14 cellular contexts compared by ENCODE assay signal in genomic region chr17:30377574-30377973, GRCh38. TPM values are rescaled to one million over a fixed set of nuclear protein-coding genes. Genes with fewer than 3 reads are reported as not detected.
A peak's percentile ranks its signal among the peaks of the same experiment; 100 is the strongest.
DNase-seq lines count a peak whose midpoint lies in the region; ATAC-seq, FAIRE-seq and TF ChIP-seq lines count a peak whose summit lies in the region.
"Had no signal": no experiment of that assay in that cellular context is flagged by ENCODE, and none has a peak within 500 bp of the region (broad histone marks: within the 10 kb centered on the region; RNA-seq: fewer than 3 reads in every experiment).

No MANE protein-coding gene starts in this region.

- DNase-seq in astrocyte (ENCODE audit: low read depth), result no peak
- no peak for DNase-seq in natural killer cell
- DNase-seq in gastrocnemius medialis, result no peak
- DNase-seq in NAMALWA (ENCODE audit: low spot score), result no peak
- DNase-seq in RCC 7860 (ENCODE audit: low spot score), result no peak
- DNase-seq in left lung, result no peak
- DNase-seq: Right ventricle myocardium superior, small intestine had no signal

- H3K9ac ChIP-seq in BLaER1 (no peak overlapping the region), astrocyte (ENCODE audit: low read length) (no peak overlapping the region)

- H3K4me1 ChIP-seq in BLaER1, result peaks cover 41% of the 10 kb centered on the region
- H3K4me1 ChIP-seq in HEK293 (ENCODE audit: control insufficient read depth, insufficient read depth, low read length), result peaks cover 31% of the 10 kb centered on the region
- H3K4me1 ChIP-seq in astrocyte (ENCODE audit: insufficient read depth, low read length), result peaks cover 17% of the 10 kb centered on the region
- peaks cover 28 to 32% of the 10 kb centered on the region in 2 donors for H3K4me1 ChIP-seq in gastrocnemius medialis
- H3K4me1 ChIP-seq in left lung, result peaks cover 4 to 50% of the 10 kb centered on the region in 2 donors
- H3K4me1 ChIP-seq: uterus had no signal

- H3K4me1 Mint-ChIP-seq in astrocyte (ENCODE audit: low read depth, unreplicated experiment) (peaks cover 35% of the 10 kb centered on the region), natural killer cell (peaks cover 47 to 55% of the 10 kb centered on the region in 2 donors)

- H3K36me3 ChIP-seq in BLaER1 (no peaks in the 10 kb centered on the region), HEK293 (ENCODE audit: control insufficient read depth in 2 of 2, insufficient read depth in 1 of 2, low read length in 2 of 2) (peaks cover 0 to 3% of the 10 kb centered on the region in 2 experiments; a peak in 2 of 3 replicates), astrocyte (ENCODE audit: insufficient read depth, low read length) (no peaks in the 10 kb centered on the region), gastrocnemius medialis (no peaks in the 10 kb centered on the region), left lung (no peaks in the 10 kb centered on the region)
- H3K36me3 ChIP-seq: uterus had no signal

- H3K36me3 Mint-ChIP-seq in astrocyte (ENCODE audit: low read depth, unreplicated experiment) (no peaks in the 10 kb centered on the region), natural killer cell (no peaks in the 10 kb centered on the region)

- H3K27ac Mint-ChIP-seq in astrocyte (ENCODE audit: unreplicated experiment) (peak overlapping the region; percentile 2), natural killer cell (peak overlapping the region; percentile 83 to 93)

- H3K4me2 ChIP-seq in BLaER1 (peak overlapping the region; percentile 55; the same call in 1 of the 2 replicates), astrocyte (ENCODE audit: low read length) (no peak overlapping the region)

- H2AFZ ChIP-seq in astrocyte (ENCODE audit: low read depth, low read length), result no peak overlapping the region

- H3K4me3 Mint-ChIP-seq in astrocyte (ENCODE audit: unreplicated experiment) (no peak overlapping the region), natural killer cell (peak overlapping the region; percentile 93)

- ATAC-seq in natural killer cell (no peak), gastrocnemius medialis (no peak), left lung (no peak)
- ATAC-seq: HCT116, mucosa of descending colon had no signal

- H4K20me1 ChIP-seq in BLaER1 (peaks cover 35% of the 10 kb centered on the region), astrocyte (ENCODE audit: insufficient read depth, low read length) (peaks cover 20% of the 10 kb centered on the region)

- H3K27ac ChIP-seq in BLaER1, result no peak overlapping the region
- peak overlapping the region; percentile 85 for H3K27ac ChIP-seq in HEK293 (ENCODE audit: extremely low read depth, low read depth, low read length)
- no peak overlapping the region for H3K27ac ChIP-seq in astrocyte (ENCODE audit: low read depth, low read length)
- no peak overlapping the region for H3K27ac ChIP-seq in gastrocnemius medialis
- peak overlapping the region in 1 of 2 donors; percentile 93 for H3K27ac ChIP-seq in left lung

- TF ChIP-seq POLR2A in gastrocnemius medialis (IDR thresholded peaks at IDR 0.05), result no peak

- H3K79me2 ChIP-seq in astrocyte (ENCODE audit: insufficient read depth, low read length), result peaks cover 34% of the 10 kb centered on the region

- H3K4me3 ChIP-seq in BLaER1 (no peak overlapping the region), HEK293 (ENCODE audit: low read depth, low read length) (no peak overlapping the region), astrocyte (ENCODE audit: insufficient read depth, low read depth, low read length) (no peak overlapping the region), gastrocnemius medialis (peak overlapping the region in 1 of 4 donors; percentile 83), left lung (peak overlapping the region in 1 of 2 donors; percentile 97)
- H3K4me3 ChIP-seq: mucosa of descending colon had no signal

- H3K27me3 ChIP-seq in BLaER1, result peaks cover 36% of the 10 kb centered on the region
- no peaks in the 10 kb centered on the region for H3K27me3 ChIP-seq in astrocyte (ENCODE audit: insufficient read depth, low read length)
- H3K27me3 ChIP-seq in gastrocnemius medialis, result no peaks in the 10 kb centered on the region
- no peaks in the 10 kb centered on the region for H3K27me3 ChIP-seq in left lung
- H3K27me3 ChIP-seq: uterus had no signal

- in situ Hi-C loops in gastrocnemius medialis (cut with MboI; ENCODE audit: low sequenced_read_pairs in 4 of 4), result no loop called here

- POLR2A ChIA-PET in HEK293 (lab: Yijun Ruan, JAX), result no interaction called here

- H3K9me3 Mint-ChIP-seq in astrocyte (ENCODE audit: unreplicated experiment) (no peaks in the 10 kb centered on the region), natural killer cell (no peaks in the 10 kb centered on the region)

- no peaks in the 10 kb centered on the region for H3K27me3 Mint-ChIP-seq in astrocyte (ENCODE audit: low read depth, unreplicated experiment)
- peaks cover 0 to 6% of the 10 kb centered on the region in 2 donors for H3K27me3 Mint-ChIP-seq in natural killer cell (ENCODE audit: low read depth in 2 of 2)

- FAIRE-seq in astrocyte (lab: Jason Lieb, UNC), result no peak
- FAIRE-seq in RCC 7860 (lab: Jason Lieb, UNC), result no peak
- FAIRE-seq: small intestine had no signal

- TF ChIP-seq CTCF in HEK293 (tag by site-specific recombination; IDR thresholded peaks at IDR 0.05), result no peak
- no peak for TF ChIP-seq CTCF in astrocyte (IDR thresholded peaks at IDR 0.05; ENCODE audit: insufficient read depth, low read depth, low read length)
- TF ChIP-seq CTCF in natural killer cell (IDR thresholded peaks at IDR 0.05), result no peak
- no peak for TF ChIP-seq CTCF in gastrocnemius medialis (IDR thresholded peaks at IDR 0.05 in 4 of 5, conservative IDR thresholded peaks at IDR 0.05 in 1 of 5)
- TF ChIP-seq CTCF in left lung (IDR thresholded peaks at IDR 0.05), result no peak

- CTCF ChIA-PET in HEK293 (lab: Yijun Ruan, JAX), result interaction anchor here (1.1 to 2.1 kb wide), 2 partner anchors 37 to 41 kb away, joined by 5 to 11 read pairs; no protein-coding TSS in a partner anchor

- H3K9me3 ChIP-seq in BLaER1 (no peaks in the 10 kb centered on the region), HEK293 (ENCODE audit: control insufficient read depth, insufficient read depth, low read depth, low read length) (no peaks in the 10 kb centered on the region), astrocyte (ENCODE audit: insufficient read depth, low read depth, low read length) (no peaks in the 10 kb centered on the region), gastrocnemius medialis (no peaks in the 10 kb centered on the region), left lung (no peaks in the 10 kb centered on the region)
- H3K9me3 ChIP-seq: mucosa of descending colon, uterus had no signal

- intact Hi-C loops in natural killer cell (cut with micrococcal nuclease), result loop anchor here (5.0 kb wide), 2 partner anchors 40 to 85 kb away; partner anchors contain the start of gene BLMH
- intact Hi-C loops in gastrocnemius medialis (cut with DNase I; ENCODE audit: low total_unique reads), result loop anchor here (5.0 kb wide), 1 partner anchor 85 kb away; the partner anchor contains the start of gene BLMH
- intact Hi-C loops in left lung (cut with DNase I), result no loop called here

TF ChIP-seq in HEK293, 187 proteins besides CTCF, POLR2A, EP300 and RAD21:
- TF ChIP-seq ATF2 (tag by site-specific recombination; IDR thresholded peaks at IDR 0.05; ENCODE audit: low read depth), result no peak
- no peak for TF ChIP-seq ZFP3 (tag by site-specific recombination; IDR thresholded peaks at IDR 0.05; ENCODE audit: low read depth)
- no peak for TF ChIP-seq ZNF529 (tag by site-specific recombination; IDR thresholded peaks at IDR 0.05; ENCODE audit: insufficient replicate concordance)
- peak; percentile 94 for TF ChIP-seq ZNF664 (tag by site-specific recombination; IDR thresholded peaks at IDR 0.05)
- TF ChIP-seq ZNF394 (tag by site-specific recombination; IDR thresholded peaks at IDR 0.05; ENCODE audit: borderline replicate concordance), result no peak
- no peak for TF ChIP-seq ZNF248 (tag by site-specific recombination; IDR thresholded peaks at IDR 0.05)
- TF ChIP-seq SALL2 (tag by site-specific recombination; IDR thresholded peaks at IDR 0.05; ENCODE audit: borderline replicate concordance), result no peak
- no peak for TF ChIP-seq SP7 (tag by site-specific recombination; IDR thresholded peaks at IDR 0.05)

RNA-seq across cellular contexts. Expression of gene CPD, which starts 1.2 kb away (rescaled TPM):
- total RNA-seq in astrocyte, result 51.2 and 55.2 TPM in 2 replicates
- total RNA-seq in natural killer cell, result 10 to 100 TPM; 67.3 to 94.5 (median 85.9) TPM
- 10 to 100 TPM; 20.8 to 32.4 (median 28.0) TPM for total RNA-seq in gastrocnemius medialis
- 100 to 1,000 TPM in 1 of 2 donors, 10 to 100 TPM in 1; 74.4 to 124 TPM for total RNA-seq in left lung

RNA-seq across cellular contexts. Expression of gene TMIGD1, which starts 43.7 kb away (rescaled TPM):
- total RNA-seq in astrocyte, result not detected in 2 replicates
- total RNA-seq in natural killer cell, result not detected
- under 1 TPM in 1 of 4 donors, not detected in 3; 0.68 TPM for total RNA-seq in gastrocnemius medialis
- not detected for total RNA-seq in left lung
- total RNA-seq: M059J, Right ventricle myocardium superior, uterus had no signal

Comparison
In these comparisons a context has a peak if more than half of its experiments do, and no peak if none do; other contexts are left out.
1. intact Hi-C loops: an anchor here in natural killer cell (5.0 kb wide) and gastrocnemius medialis (5.0 kb wide); none called in left lung.